Comparison of ENCODE assay signal across 12 cellular contexts in genomic region chr17:79085921-79086551, GRCh38. TPM values are rescaled to one million over a fixed set of nuclear protein-coding genes. Genes with fewer than 3 reads are reported as not detected.
A peak's percentile ranks its signal among the peaks of the same experiment; 100 is the strongest.
DNase-seq lines count a peak whose midpoint lies in the region; ATAC-seq and TF ChIP-seq lines count a peak whose summit lies in the region.
"Had no signal": no experiment of that assay in that cellular context is flagged by ENCODE, and none has a peak within 500 bp of the region (broad histone marks: within the 10 kb centered on the region; RNA-seq: fewer than 3 reads in every experiment).

No MANE protein-coding gene starts in this region.

- H3K36me3 ChIP-seq in osteoblast (ENCODE audit: insufficient read depth, low read length) = peaks cover 5% of the 10 kb centered on the region
- peaks cover 0 to 52% of the 10 kb centered on the region in 2 donors for H3K36me3 ChIP-seq in gastrocnemius medialis

- H3K27ac Mint-ChIP-seq in activated CD4-positive, alpha-beta T cell treated with anti-CD3 and anti-CD28 coated beads, Interleukin-2, amount 10 ng/mL, durations not matched to agents 7 days and 5 days = peak overlapping the region; percentile 13

- H3K27me3 Mint-ChIP-seq in activated CD4-positive, alpha-beta T cell treated with anti-CD3 and anti-CD28 coated beads, Interleukin-2, amount 10 ng/mL, durations not matched to agents 7 days and 5 days = no peaks in the 10 kb centered on the region
- H3K27me3 Mint-ChIP-seq: CD4-positive, CD25-positive, alpha-beta regulatory T cell had no signal

- H3K9me3 ChIP-seq in right cardiac atrium (ENCODE audit: control insufficient read depth, low read length) = no peaks in the 10 kb centered on the region
- no peaks in the 10 kb centered on the region for H3K9me3 ChIP-seq in osteoblast (ENCODE audit: low read depth, low read length)
- H3K9me3 ChIP-seq in gastrocnemius medialis = no peaks in the 10 kb centered on the region
- H3K9me3 ChIP-seq: BLaER1 treated with 17β-estradiol and CSF1 and Interleukin-3, amounts not matched to agents 10 nM and 100 nM had no signal

- no peak overlapping the region for H3K4me2 ChIP-seq in osteoblast (ENCODE audit: insufficient read depth, low read length)
- H3K4me2 ChIP-seq: BLaER1 treated with 17β-estradiol and CSF1 and Interleukin-3, amounts not matched to agents 10 nM and 100 nM had no signal

- no peaks in the 10 kb centered on the region for H3K79me2 ChIP-seq in osteoblast (ENCODE audit: insufficient read depth, low read length)

- WGBS in right cardiac atrium = 92% methylated on average over 28 of the region's 28 CpGs

- H3K4me1 ChIP-seq in right cardiac atrium (ENCODE audit: control insufficient read depth, insufficient read depth, low read length) (peaks cover 3% of the 10 kb centered on the region), osteoblast (ENCODE audit: insufficient read depth, low read length) (no peaks in the 10 kb centered on the region), gastrocnemius medialis (peaks cover 10 to 13% of the 10 kb centered on the region in 2 donors)

- DNase-seq in activated CD4-positive, alpha-beta T cell treated with anti-CD3 and anti-CD28 coated beads, Interleukin-2, amount 10 ng/mL, durations not matched to agents 7 days and 5 days = no peak
- DNase-seq in activated CD4-positive, alpha-beta T cell treated with anti-CD3 and anti-CD28 coated beads, Interleukin-2, amount 50 U/mL, for 1 hour = no peak
- DNase-seq in right cardiac atrium = peak; percentile 21 to 63 (median 47)
- DNase-seq in left cardiac atrium = no peak
- peak; percentile 86 for DNase-seq in osteoblast (ENCODE audit: insufficient read length, low spot score, missing footprints)
- DNase-seq in gastrocnemius medialis = no peak
- no peak for DNase-seq in iPS-NIHi7 (ENCODE audit: extremely low spot score)
- DNase-seq: CD4-positive, CD25-positive, alpha-beta regulatory T cell; DMS53; HCEC 1CT had no signal

- ATAC-seq in right cardiac atrium = no peak
- ATAC-seq in left cardiac atrium = no peak
- no peak for ATAC-seq in gastrocnemius medialis

- intact Hi-C loops in right cardiac atrium (cut with DNase I) (loop anchor here (2.0 to 10.0 kb wide), 4 partner anchors 71 to 619 kb away; no protein-coding TSS in a partner anchor), left cardiac atrium (cut with DNase I) (loop anchor here (5.0 kb wide), 2 partner anchors 306 to 621 kb away; no protein-coding TSS in a partner anchor), gastrocnemius medialis (cut with DNase I; ENCODE audit: low total_unique reads) (no loop called here)

- POLR2A ChIA-PET in activated CD4-positive, alpha-beta T cell treated with anti-CD3 and anti-CD28 coated beads, Interleukin-2, amount 10 ng/mL, durations not matched to agents 7 days and 5 days (lab: Charles Lee) = no interaction called here

- in situ Hi-C loops in gastrocnemius medialis (cut with MboI; ENCODE audit: low sequenced_read_pairs in 4 of 4) = no loop called here

- H3K36me3 Mint-ChIP-seq in activated CD4-positive, alpha-beta T cell treated with anti-CD3 and anti-CD28 coated beads, Interleukin-2, amount 10 ng/mL, durations not matched to agents 7 days and 5 days (ENCODE audit: low read depth) = peaks cover 1% of the 10 kb centered on the region

- peaks cover 27% of the 10 kb centered on the region for H4K20me1 ChIP-seq in osteoblast (ENCODE audit: insufficient read depth, low read length)

- no peak overlapping the region for H3K4me3 Mint-ChIP-seq in activated CD4-positive, alpha-beta T cell treated with anti-CD3 and anti-CD28 coated beads, Interleukin-2, amount 10 ng/mL, durations not matched to agents 7 days and 5 days
- H3K4me3 Mint-ChIP-seq: CD4-positive, CD25-positive, alpha-beta regulatory T cell had no signal

- H3K27ac ChIP-seq in right cardiac atrium (ENCODE audit: low read length) (no peak overlapping the region), osteoblast (ENCODE audit: low read depth, low read length) (no peak overlapping the region), gastrocnemius medialis (no peak overlapping the region)
- H3K27ac ChIP-seq: 22Rv1; BLaER1 treated with 17β-estradiol and CSF1 and Interleukin-3, amounts not matched to agents 10 nM and 100 nM had no signal

- H3K4me3 ChIP-seq in right cardiac atrium (ENCODE audit: low read length) (no peak overlapping the region), osteoblast (ENCODE audit: insufficient read depth, low read length) (no peak overlapping the region), gastrocnemius medialis (no peak overlapping the region)
- H3K4me3 ChIP-seq: BLaER1 treated with 17β-estradiol and CSF1 and Interleukin-3, amounts not matched to agents 10 nM and 100 nM had no signal

- H3K9me3 Mint-ChIP-seq in activated CD4-positive, alpha-beta T cell treated with anti-CD3 and anti-CD28 coated beads, Interleukin-2, amount 10 ng/mL, durations not matched to agents 7 days and 5 days = no peaks in the 10 kb centered on the region
- H3K9me3 Mint-ChIP-seq: CD4-positive, CD25-positive, alpha-beta regulatory T cell had no signal

- H2AFZ ChIP-seq in osteoblast (ENCODE audit: low read length) = no peak overlapping the region

- CTCF ChIA-PET in activated CD4-positive, alpha-beta T cell treated with anti-CD3 and anti-CD28 coated beads, Interleukin-2, amount 10 ng/mL, durations not matched to agents 7 days and 5 days (lab: Charles Lee) = interaction anchor here (1.1 to 2.5 kb wide), 5 partner anchors 9 to 307 kb away, joined by 3 to 17 read pairs (median 3); no protein-coding TSS in a partner anchor

- H3K27me3 ChIP-seq in right cardiac atrium (ENCODE audit: control insufficient read depth, insufficient read depth) = no peaks in the 10 kb centered on the region
- H3K27me3 ChIP-seq in osteoblast (ENCODE audit: insufficient read depth, low read length) = no peaks in the 10 kb centered on the region
- peaks cover 0 to 4% (median 0%) of the 10 kb centered on the region in 3 donors for H3K27me3 ChIP-seq in gastrocnemius medialis
- H3K27me3 ChIP-seq: BLaER1 treated with 17β-estradiol and CSF1 and Interleukin-3, amounts not matched to agents 10 nM and 100 nM had no signal

- TF ChIP-seq POLR2A in gastrocnemius medialis (IDR thresholded peaks at IDR 0.05) = no peak

- TF ChIP-seq CTCF in osteoblast (IDR thresholded peaks at IDR 0.05; ENCODE audit: extremely low read depth, low read depth, low read length) (no peak), gastrocnemius medialis (IDR thresholded peaks at IDR 0.05 in 4 of 5, conservative IDR thresholded peaks at IDR 0.05 in 1 of 5) (no peak)

- H3K4me1 Mint-ChIP-seq in activated CD4-positive, alpha-beta T cell treated with anti-CD3 and anti-CD28 coated beads, Interleukin-2, amount 10 ng/mL, durations not matched to agents 7 days and 5 days = no peaks in the 10 kb centered on the region

RNA-seq across cellular contexts. Expression of gene ENGASE, which starts 11.4 kb away (rescaled TPM):
- total RNA-seq in activated CD4-positive, alpha-beta T cell treated with anti-CD3 and anti-CD28 coated beads, Interleukin-2, amount 10 ng/mL, durations not matched to agents 7 days and 5 days = 10 to 100 TPM; 30.8 to 36.1 TPM
- total RNA-seq in right cardiac atrium = 10 to 100 TPM; 35.6 to 48.0 (median 42.3) TPM
- 25.4 TPM for polyA plus RNA-seq in right cardiac atrium
- 10 to 100 TPM; 34.5 to 47.5 TPM for total RNA-seq in left cardiac atrium
- total RNA-seq in osteoblast = 11.8 and 14.5 TPM in 2 replicates
- 10 to 100 TPM in 2 of 4 donors, 1 to 10 TPM in 2; 5.1 to 14.2 (median 9.3) TPM for total RNA-seq in gastrocnemius medialis

Comparison
In these comparisons a context has a peak if more than half of its experiments do, and no peak if none do; other contexts are left out.
1. DNase-seq: peak in right cardiac atrium (3 of 3) and osteoblast (single experiment); none in activated CD4-positive, alpha-beta T cell treated with anti-CD3 and anti-CD28 coated beads, Interleukin-2, amount 10 ng/mL, durations not matched to agents 7 days and 5 days (single experiment), activated CD4-positive, alpha-beta T cell treated with anti-CD3 and anti-CD28 coated beads, Interleukin-2, amount 50 U/mL, for 1 hour (single experiment), left cardiac atrium (single experiment), gastrocnemius medialis (0 of 2) and iPS-NIHi7 (single experiment).